In the genomic region with DNA sequence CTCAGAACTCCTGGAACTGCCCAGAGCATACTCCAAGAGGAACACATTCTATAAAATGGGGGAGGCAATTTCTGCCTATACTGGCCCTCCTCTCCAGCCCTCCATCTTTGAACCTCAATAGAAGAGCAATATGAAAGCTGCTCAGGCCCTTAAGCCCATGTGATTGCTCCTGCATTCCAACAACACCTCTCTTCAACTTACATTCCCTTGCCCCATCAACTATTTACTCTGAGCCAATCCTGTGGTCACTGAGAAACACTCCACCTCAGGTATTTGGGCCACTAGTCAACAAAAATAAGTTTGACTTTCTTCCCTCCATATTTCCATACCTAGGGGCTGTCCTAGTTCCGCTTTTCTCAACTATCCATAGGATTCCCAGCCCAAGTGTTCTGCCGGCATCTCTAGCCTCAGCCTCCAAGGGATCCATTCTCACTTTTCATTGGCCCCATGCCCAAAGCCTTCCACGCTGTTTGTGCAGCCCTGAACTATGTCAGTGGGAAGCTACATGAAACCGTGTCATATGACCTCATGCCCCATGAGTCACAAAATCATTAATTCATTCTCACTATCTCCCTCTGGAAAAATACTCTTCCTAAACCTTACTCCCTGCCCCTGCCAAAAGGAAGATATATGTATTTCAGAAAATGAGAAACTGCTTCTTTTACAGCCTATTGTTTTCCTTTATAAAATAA, we compare ENCODE assay signal across 24 cellular contexts.
A peak's percentile ranks its signal among the peaks of the same experiment; 100 is the strongest.
DNase-seq lines count a peak whose midpoint lies in the region; ATAC-seq and TF ChIP-seq lines count a peak whose summit lies in the region.
"Had no signal": no experiment of that assay in that cellular context is flagged by ENCODE, and none has a peak within 500 bp of the region (broad histone marks: within the 10 kb centered on the region; RNA-seq: fewer than 3 reads in every experiment).

No MANE protein-coding gene starts in this region.

- H3K79me2 ChIP-seq in GM23338 (replicated peaks; ENCODE audit: insufficient read depth): no peaks in the 10 kb centered on the region

- no peak overlapping the region for H3K27ac Mint-ChIP-seq in GM23338
- H3K27ac Mint-ChIP-seq: CD4-positive, alpha-beta memory T cell; T-helper 17 cell had no signal

- no peaks in the 10 kb centered on the region for H3K9me3 ChIP-seq in RWPE2 (ENCODE audit: severe bottlenecking)
- H3K9me3 ChIP-seq in gastroesophageal sphincter: peaks cover 0 to 7% (median 0%) of the 10 kb centered on the region in 3 donors
- H3K9me3 ChIP-seq: ascending aorta, testis had no signal

- no peaks in the 10 kb centered on the region for H3K36me3 ChIP-seq in GM23338 (ENCODE audit: insufficient read depth)
- H3K36me3 ChIP-seq in RWPE2 (ENCODE audit: low read depth): no peaks in the 10 kb centered on the region
- H3K36me3 ChIP-seq in gastroesophageal sphincter: no peaks in the 10 kb centered on the region
- H3K36me3 ChIP-seq: ascending aorta, SJSA1 had no signal

- DNase-seq in GM23338 (ENCODE audit: low spot score) (no peak), RWPE2 (ENCODE audit: low spot score) (no peak), epithelial cell of esophagus (ENCODE audit: low read depth) (peak; percentile 48), pulmonary artery endothelial cell (ENCODE audit: low read depth, low spot score) (peak; percentile 10), omental fat pad (ENCODE audit: low spot score) (no peak), pons (ENCODE audit: low spot score) (no peak)
- DNase-seq in activated T-cell treated with anti-CD3 and anti-CD28 coated beads, Interleukin-2, amount 50 U/mL, for 1 hour: no peak
- DNase-seq: activated CD4-positive, alpha-beta T cell treated with anti-CD3 and anti-CD28 coated beads, Interleukin-2, amount 50 U/mL, for 48 hours; activated naive CD4-positive, alpha-beta T cell; activated T-cell treated with anti-CD3 and anti-CD28 coated beads for 4 hours; CD4-positive, alpha-beta memory T cell; DMS79; NCI-H1105 treated with DMSO at 0.1 percent for 48 hours; NCI-H2107; NCI-H526; stimulated activated CD4-positive, alpha-beta T cell treated with anti-CD3 and anti-CD28 coated beads, Interleukin-15, amount 100 ng/mL, for 24 hours; T-helper 17 cell; testis had no signal

- ATAC-seq in GM23338 (no peak), RWPE2 (ENCODE audit: low read depth) (peak; percentile 38; the same call in 2 of the 3 replicates), omental fat pad (ENCODE audit: low FRiP score) (no peak), gastroesophageal sphincter (no peak)
- ATAC-seq: left lobe of liver, T-helper 17 cell had no signal

- TF ChIP-seq POLR2A in gastroesophageal sphincter (IDR thresholded peaks at IDR 0.05): no peak

- H3K9me2 ChIP-seq in GM23338 (ENCODE audit: insufficient read depth): peaks cover 12% of the 10 kb centered on the region

- H3K27me3 Mint-ChIP-seq in GM23338 (ENCODE audit: insufficient read depth, low read depth, poor library complexity): peaks cover 6% of the 10 kb centered on the region

- WGBS in gastroesophageal sphincter (ENCODE audit: low coverage in 1 of 2), 2 donors: 65 to 79% methylated on average over 3 to 4 of the region's 4 CpGs

- H4K20me1 ChIP-seq in GM23338 (replicated peaks; ENCODE audit: insufficient read depth): no peaks in the 10 kb centered on the region

- H3K4me3 Mint-ChIP-seq in GM23338: no peak overlapping the region
- H3K4me3 Mint-ChIP-seq: CD4-positive, alpha-beta memory T cell; T-helper 17 cell had no signal

- H3K4me3 ChIP-seq in GM23338 (no peak overlapping the region), RWPE2 (ENCODE audit: severe bottlenecking) (no peak overlapping the region), epithelial cell of esophagus (ENCODE audit: low read length) (no peak overlapping the region), gastroesophageal sphincter (no peak overlapping the region)
- H3K4me3 ChIP-seq: ascending aorta, coronary artery, SJSA1, testis had no signal

- H3K9me3 Mint-ChIP-seq in GM23338: peaks cover 8% of the 10 kb centered on the region; the same call in 2 of the 3 replicates

- TF ChIP-seq CTCF in GM23338 (conservative IDR thresholded peaks at IDR 0.05; ENCODE audit: low read depth in 2 of 2): no peak
- TF ChIP-seq CTCF in RWPE2 (IDR thresholded peaks at IDR 0.05; ENCODE audit: poor library complexity, severe bottlenecking): no peak
- TF ChIP-seq CTCF in epithelial cell of esophagus (IDR thresholded peaks at IDR 0.05; ENCODE audit: insufficient read depth, low read depth, low read length, missing control alignments): no peak
- TF ChIP-seq CTCF in omental fat pad (IDR thresholded peaks at IDR 0.05): no peak
- TF ChIP-seq CTCF in gastroesophageal sphincter (IDR thresholded peaks at IDR 0.05): no peak

- H3F3A ChIP-seq in GM23338 (replicated peaks; ENCODE audit: low read depth): no peaks in the 10 kb centered on the region

- H3K27ac ChIP-seq in GM23338 (ENCODE audit: low read depth) (no peak overlapping the region), RWPE2 (ENCODE audit: poor library complexity, severe bottlenecking) (no peak overlapping the region), gastroesophageal sphincter (no peak overlapping the region)
- H3K27ac ChIP-seq: ascending aorta, coronary artery, KMS-11, SJSA1, testis had no signal

- peaks cover 12% of the 10 kb centered on the region for H3K4me1 Mint-ChIP-seq in GM23338
- H3K4me1 Mint-ChIP-seq: CD4-positive, alpha-beta memory T cell had no signal

- H3K36me3 Mint-ChIP-seq in GM23338 (ENCODE audit: low read depth): no peaks in the 10 kb centered on the region
- H3K36me3 Mint-ChIP-seq: CD4-positive, alpha-beta memory T cell had no signal

- no peak for TF ChIP-seq EP300 in gastroesophageal sphincter (IDR thresholded peaks at IDR 0.05)

- peaks cover 12% of the 10 kb centered on the region for H3K4me1 ChIP-seq in GM23338 (ENCODE audit: insufficient read depth)
- no peaks in the 10 kb centered on the region for H3K4me1 ChIP-seq in RWPE2 (ENCODE audit: insufficient read depth, poor library complexity, severe bottlenecking)
- no peaks in the 10 kb centered on the region for H3K4me1 ChIP-seq in gastroesophageal sphincter
- H3K4me1 ChIP-seq: ascending aorta, SJSA1, testis had no signal

- H2AFZ ChIP-seq in GM23338: 0 out of 2 replicates have a peak overlapping the region, but pooled peaks have one; percentile 16

- no peak overlapping the region for H3K4me2 ChIP-seq in GM23338
- H3K4me2 ChIP-seq: KMS-11 had no signal

- H3K27me3 ChIP-seq in GM23338 (ENCODE audit: insufficient read depth) (no peaks in the 10 kb centered on the region), RWPE2 (ENCODE audit: insufficient read depth, poor library complexity, severe bottlenecking) (no peaks in the 10 kb centered on the region), gastroesophageal sphincter (no peaks in the 10 kb centered on the region)
- H3K27me3 ChIP-seq: ascending aorta, SJSA1, testis had no signal

TF ChIP-seq in GM23338, 12 proteins besides CTCF, POLR2A, EP300 and RAD21:
- TF ChIP-seq POLR2AphosphoS5 (IDR thresholded peaks at IDR 0.05; ENCODE audit: low read depth) (no peak), JUNB (IDR thresholded peaks at IDR 0.05; ENCODE audit: unreplicated experiment) (no peak), ZNF331 (CRISPR knock-in tag; IDR thresholded peaks at IDR 0.05; ENCODE audit: low read depth) (no peak), REST (IDR thresholded peaks at IDR 0.05; ENCODE audit: unreplicated experiment) (no peak)
- TF ChIP-seq, protein P1, sequence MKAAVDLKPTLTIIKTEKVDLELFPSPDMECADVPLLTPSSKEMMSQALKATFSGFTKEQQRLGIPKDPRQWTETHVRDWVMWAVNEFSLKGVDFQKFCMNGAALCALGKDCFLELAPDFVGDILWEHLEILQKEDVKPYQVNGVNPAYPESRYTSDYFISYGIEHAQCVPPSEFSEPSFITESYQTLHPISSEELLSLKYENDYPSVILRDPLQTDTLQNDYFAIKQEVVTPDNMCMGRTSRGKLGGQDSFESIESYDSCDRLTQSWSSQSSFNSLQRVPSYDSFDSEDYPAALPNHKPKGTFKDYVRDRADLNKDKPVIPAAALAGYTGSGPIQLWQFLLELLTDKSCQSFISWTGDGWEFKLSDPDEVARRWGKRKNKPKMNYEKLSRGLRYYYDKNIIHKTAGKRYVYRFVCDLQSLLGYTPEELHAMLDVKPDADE (IDR thresholded peaks at IDR 0.05): no peak

Comparison
In these comparisons a context has a peak if more than half of its experiments do, and no peak if none do; other contexts are left out.
1. DNase-seq: peak in epithelial cell of esophagus (single experiment) and pulmonary artery endothelial cell (single experiment); none in GM23338 (single experiment), RWPE2 (single experiment), omental fat pad (single experiment), activated T-cell treated with anti-CD3 and anti-CD28 coated beads, Interleukin-2, amount 50 U/mL, for 1 hour (single experiment) and pons (single experiment).